1 cellular context compared by ENCODE assay signal in genomic region chr3:24120434-24120833, GRCh38.
TF ChIP-seq lines count a peak whose summit lies in the region.

No MANE protein-coding gene starts in this region.

TF ChIP-seq in GM23338, 12 proteins besides CTCF, POLR2A, EP300 and RAD21 (continued from another document):
- TF ChIP-seq, protein P1, sequence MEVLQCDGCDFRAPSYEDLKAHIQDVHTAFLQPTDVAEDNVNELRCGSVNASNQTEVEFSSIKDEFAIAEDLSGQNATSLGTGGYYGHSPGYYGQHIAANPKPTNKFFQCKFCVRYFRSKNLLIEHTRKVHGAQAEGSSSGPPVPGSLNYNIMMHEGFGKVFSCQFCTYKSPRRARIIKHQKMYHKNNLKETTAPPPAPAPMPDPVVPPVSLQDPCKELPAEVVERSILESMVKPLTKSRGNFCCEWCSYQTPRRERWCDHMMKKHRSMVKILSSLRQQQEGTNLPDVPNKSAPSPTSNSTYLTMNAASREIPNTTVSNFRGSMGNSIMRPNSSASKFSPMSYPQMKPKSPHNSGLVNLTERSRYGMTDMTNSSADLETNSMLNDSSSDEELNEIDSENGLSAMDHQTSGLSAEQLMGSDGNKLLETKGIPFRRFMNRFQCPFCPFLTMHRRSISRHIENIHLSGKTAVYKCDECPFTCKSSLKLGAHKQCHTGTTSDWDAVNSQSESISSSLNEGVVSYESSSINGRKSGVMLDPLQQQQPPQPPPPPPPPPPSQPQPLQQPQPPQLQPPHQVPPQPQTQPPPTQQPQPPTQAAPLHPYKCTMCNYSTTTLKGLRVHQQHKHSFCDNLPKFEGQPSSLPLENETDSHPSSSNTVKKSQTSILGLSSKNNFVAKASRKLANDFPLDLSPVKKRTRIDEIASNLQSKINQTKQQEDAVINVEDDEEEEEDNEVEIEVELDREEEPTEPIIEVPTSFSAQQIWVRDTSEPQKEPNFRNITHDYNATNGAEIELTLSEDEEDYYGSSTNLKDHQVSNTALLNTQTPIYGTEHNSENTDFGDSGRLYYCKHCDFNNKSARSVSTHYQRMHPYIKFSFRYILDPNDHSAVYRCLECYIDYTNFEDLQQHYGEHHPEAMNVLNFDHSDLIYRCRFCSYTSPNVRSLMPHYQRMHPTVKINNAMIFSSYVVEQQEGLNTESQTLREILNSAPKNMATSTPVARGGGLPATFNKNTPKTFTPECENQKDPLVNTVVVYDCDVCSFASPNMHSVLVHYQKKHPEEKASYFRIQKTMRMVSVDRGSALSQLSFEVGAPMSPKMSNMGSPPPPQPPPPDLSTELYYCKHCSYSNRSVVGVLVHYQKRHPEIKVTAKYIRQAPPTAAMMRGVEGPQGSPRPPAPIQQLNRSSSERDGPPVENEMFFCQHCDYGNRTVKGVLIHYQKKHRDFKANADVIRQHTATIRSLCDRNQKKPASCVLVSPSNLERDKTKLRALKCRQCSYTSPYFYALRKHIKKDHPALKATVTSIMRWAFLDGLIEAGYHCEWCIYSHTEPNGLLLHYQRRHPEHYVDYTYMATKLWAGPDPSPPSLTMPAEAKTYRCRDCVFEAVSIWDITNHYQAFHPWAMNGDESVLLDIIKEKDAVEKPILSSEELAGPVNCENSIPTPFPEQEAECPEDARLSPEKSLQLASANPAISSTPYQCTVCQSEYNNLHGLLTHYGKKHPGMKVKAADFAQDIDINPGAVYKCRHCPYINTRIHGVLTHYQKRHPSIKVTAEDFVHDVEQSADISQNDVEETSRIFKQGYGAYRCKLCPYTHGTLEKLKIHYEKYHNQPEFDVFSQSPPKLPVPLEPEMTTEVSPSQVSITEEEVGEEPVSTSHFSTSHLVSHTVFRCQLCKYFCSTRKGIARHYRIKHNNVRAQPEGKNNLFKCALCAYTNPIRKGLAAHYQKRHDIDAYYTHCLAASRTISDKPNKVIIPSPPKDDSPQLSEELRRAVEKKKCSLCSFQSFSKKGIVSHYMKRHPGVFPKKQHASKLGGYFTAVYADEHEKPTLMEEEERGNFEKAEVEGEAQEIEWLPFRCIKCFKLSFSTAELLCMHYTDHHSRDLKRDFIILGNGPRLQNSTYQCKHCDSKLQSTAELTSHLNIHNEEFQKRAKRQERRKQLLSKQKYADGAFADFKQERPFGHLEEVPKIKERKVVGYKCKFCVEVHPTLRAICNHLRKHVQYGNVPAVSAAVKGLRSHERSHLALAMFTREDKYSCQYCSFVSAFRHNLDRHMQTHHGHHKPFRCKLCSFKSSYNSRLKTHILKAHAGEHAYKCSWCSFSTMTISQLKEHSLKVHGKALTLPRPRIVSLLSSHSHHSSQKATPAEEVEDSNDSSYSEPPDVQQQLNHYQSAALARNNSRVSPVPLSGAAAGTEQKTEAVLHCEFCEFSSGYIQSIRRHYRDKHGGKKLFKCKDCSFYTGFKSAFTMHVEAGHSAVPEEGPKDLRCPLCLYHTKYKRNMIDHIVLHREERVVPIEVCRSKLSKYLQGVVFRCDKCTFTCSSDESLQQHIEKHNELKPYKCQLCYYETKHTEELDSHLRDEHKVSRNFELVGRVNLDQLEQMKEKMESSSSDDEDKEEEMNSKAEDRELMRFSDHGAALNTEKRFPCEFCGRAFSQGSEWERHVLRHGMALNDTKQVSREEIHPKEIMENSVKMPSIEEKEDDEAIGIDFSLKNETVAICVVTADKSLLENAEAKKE (CRISPR knock-in tag; IDR thresholded peaks at IDR 0.05) = no peak
- TF ChIP-seq JUNB (IDR thresholded peaks at IDR 0.05; ENCODE audit: unreplicated experiment) (no peak), ZNF331 (CRISPR knock-in tag; IDR thresholded peaks at IDR 0.05; ENCODE audit: low read depth) (no peak)
